ENCODE assay signal across 1 cellular context in the genomic region with DNA sequence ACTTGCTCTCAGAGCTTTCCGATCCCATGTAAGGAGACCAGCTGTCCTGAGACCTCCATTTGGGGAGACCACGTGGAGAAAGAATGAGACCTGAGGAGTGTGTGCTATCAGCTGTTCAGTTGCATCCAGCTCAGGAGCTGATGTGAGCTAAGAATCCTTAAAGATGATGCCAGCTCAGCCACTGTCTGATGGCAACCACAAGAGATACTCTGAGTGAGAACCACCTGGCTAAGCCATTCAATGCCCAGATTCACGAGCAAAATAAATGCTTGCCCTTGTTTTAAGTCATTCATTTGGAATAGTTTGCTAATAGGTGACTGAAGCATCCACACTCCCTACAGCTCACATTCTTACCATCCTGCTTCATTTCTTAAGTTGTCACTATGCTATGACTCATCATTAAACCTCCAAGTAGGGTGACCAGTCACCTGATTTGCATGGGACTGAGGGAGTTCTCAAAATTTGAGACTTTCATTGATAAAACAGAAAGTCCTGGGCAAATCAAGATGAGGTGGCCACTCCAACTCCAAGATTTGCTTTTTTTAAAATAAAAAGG.
TF ChIP-seq lines count a peak whose summit lies in the region.

No MANE protein-coding gene starts in this region.

TF ChIP-seq in SK-N-SH, 30 proteins besides CTCF, POLR2A, EP300 and RAD21 (continued from another document):
- no peak for TF ChIP-seq PBX3 (IDR thresholded peaks at IDR 0.05)
- no peak for TF ChIP-seq FOXM1 (IDR thresholded peaks at IDR 0.05; ENCODE audit: low read depth)
- no peak for TF ChIP-seq GABPA (IDR thresholded peaks at IDR 0.05; ENCODE audit: low read depth)
- no peak for TF ChIP-seq YY1 (IDR thresholded peaks at IDR 0.05; ENCODE audit: low read depth)
- TF ChIP-seq CHD2 (IDR thresholded peaks at IDR 0.05; ENCODE audit: low read length, partially characterized antibody): no peak
- no peak for TF ChIP-seq SIN3A (IDR thresholded peaks at IDR 0.05; ENCODE audit: borderline replicate concordance, low read depth, low read length)
- TF ChIP-seq GATA2 (CRISPR knock-in tag; IDR thresholded peaks at IDR 0.05): no peak
- TF ChIP-seq RCOR1 (IDR thresholded peaks at IDR 0.05; ENCODE audit: low read length): no peak
- TF ChIP-seq, protein P1, sequence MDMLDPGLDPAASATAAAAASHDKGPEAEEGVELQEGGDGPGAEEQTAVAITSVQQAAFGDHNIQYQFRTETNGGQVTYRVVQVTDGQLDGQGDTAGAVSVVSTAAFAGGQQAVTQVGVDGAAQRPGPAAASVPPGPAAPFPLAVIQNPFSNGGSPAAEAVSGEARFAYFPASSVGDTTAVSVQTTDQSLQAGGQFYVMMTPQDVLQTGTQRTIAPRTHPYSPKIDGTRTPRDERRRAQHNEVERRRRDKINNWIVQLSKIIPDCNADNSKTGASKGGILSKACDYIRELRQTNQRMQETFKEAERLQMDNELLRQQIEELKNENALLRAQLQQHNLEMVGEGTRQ (IDR thresholded peaks at IDR 0.05; ENCODE audit: borderline replicate concordance, low read depth, low read length): no peak
- TF ChIP-seq MXI1 (IDR thresholded peaks at IDR 0.05; ENCODE audit: low read depth, low read length): no peak
- no peak for TF ChIP-seq RFX5 (IDR thresholded peaks at IDR 0.05; ENCODE audit: low read length)
